In the genomic region with DNA sequence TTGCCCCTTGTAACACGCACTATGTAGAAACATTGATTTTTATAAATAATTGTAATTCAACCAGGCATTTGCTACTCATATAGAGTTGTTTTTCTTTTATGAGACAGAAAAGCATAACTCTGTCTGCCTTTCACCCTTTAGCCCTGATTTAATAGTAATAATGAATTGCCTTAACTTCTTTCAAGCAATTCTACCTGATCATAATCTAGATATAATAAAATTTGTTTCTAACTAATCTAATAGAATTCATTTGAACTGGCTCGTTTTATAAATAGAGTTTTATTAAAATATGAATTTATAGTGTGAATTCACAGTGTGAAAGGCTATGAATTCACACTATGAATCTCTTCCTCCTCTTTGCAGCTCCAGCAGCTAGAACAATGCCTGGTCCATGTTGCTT, we compare ENCODE assay signal across 9 cellular contexts.
"Had no signal": no experiment of that assay in that cellular context is flagged by ENCODE, and none has a peak within 500 bp of the region (broad histone marks: within the 10 kb centered on the region; RNA-seq: fewer than 3 reads in every experiment).

No MANE protein-coding gene starts in this region.

- H3K4me3 ChIP-seq: GM23248, GM23338, HAP-1 had no signal

- H3K36me3 ChIP-seq: HAP-1 had no signal

- H3K4me1 ChIP-seq: HAP-1 had no signal

- H3K9ac ChIP-seq: GM23248 had no signal

- H3K9me3 ChIP-seq: HAP-1 had no signal

- ATAC-seq: GM23338, HCT116 had no signal

- H3K27ac ChIP-seq: GM23248 had no signal

- DNase-seq: GM23248, GOT3, H7, H9, HCEC 1CT, HFFc6 had no signal

- H3K4me2 ChIP-seq: GM23338 had no signal

- H2AFZ ChIP-seq: GM23248, GM23338 had no signal
